Comparison of ENCODE assay signal across 8 cellular contexts in genomic region chr19:1690570-1691307, GRCh38. TPM values are rescaled to one million over a fixed set of nuclear protein-coding genes. Genes with fewer than 3 reads are reported as not detected.
DNase-seq lines count a peak whose midpoint lies in the region; ATAC-seq and TF ChIP-seq lines count a peak whose summit lies in the region.

No MANE protein-coding gene starts in this region.

- H3K4me3 Mint-ChIP-seq in activated T-cell treated with anti-CD3 and anti-CD28 coated beads, Interleukin-2, amount 50 U/mL, for 4 hours, result no peak overlapping the region

- intact Hi-C loops in left lung (cut with DNase I), result no loop called here

- H3K27ac ChIP-seq in left lung, result no peak overlapping the region

- peak; percentile 48 to 50 for ATAC-seq in activated T-cell treated with anti-CD3 and anti-CD28 coated beads, Interleukin-2, amount 50 U/mL, for 4 hours
- ATAC-seq in left lung (peak; percentile 26), GM21737 (IDR thresholded peaks at IDR 0.05; ENCODE audit: unreplicated experiment) (no peak), HG03175 (IDR thresholded peaks at IDR 0.05; ENCODE audit: unreplicated experiment) (no peak)

- no peak overlapping the region for H3K4me3 ChIP-seq in left lung

- peaks cover 0 to 7% of the 10 kb centered on the region in 2 donors for H3K9me3 ChIP-seq in left lung

- no peak for TF ChIP-seq CTCF in left lung (IDR thresholded peaks at IDR 0.05)

- H3K27me3 ChIP-seq in left lung, result peaks cover 16 to 79% of the 10 kb centered on the region in 2 donors

- peak; percentile 22 for DNase-seq in DMS114 treated with DMSO at 0.1 percent for 48 hours (lab: John Stamatoyannopoulos, UW; ENCODE audit: unreplicated experiment)
- DNase-seq in NCI-H1436 treated with DMSO at 0.1 percent for 48 hours (lab: John Stamatoyannopoulos, UW), result peak; percentile 0
- peak; percentile 38 for DNase-seq in activated T-cell treated with anti-CD3 and anti-CD28 coated beads, Interleukin-2, amount 50 U/mL, for 4 hours
- DNase-seq in left lung, result no peak
- no peak for DNase-seq in NCI-H187 treated with DMSO at 0.1 percent for 48 hours (lab: John Stamatoyannopoulos, UW)
- DNase-seq in DMS153 (lab: John Stamatoyannopoulos, UW), result no peak

- no peaks in the 10 kb centered on the region for H3K36me3 Mint-ChIP-seq in activated T-cell treated with anti-CD3 and anti-CD28 coated beads, Interleukin-2, amount 50 U/mL, for 4 hours (ENCODE audit: insufficient read depth)

- peaks cover 13% of the 10 kb centered on the region for H3K9me3 Mint-ChIP-seq in activated T-cell treated with anti-CD3 and anti-CD28 coated beads, Interleukin-2, amount 50 U/mL, for 4 hours

- no peaks in the 10 kb centered on the region for H3K36me3 ChIP-seq in left lung

- H3K27me3 Mint-ChIP-seq in activated T-cell treated with anti-CD3 and anti-CD28 coated beads, Interleukin-2, amount 50 U/mL, for 4 hours (ENCODE audit: low read depth), result peaks cover 42% of the 10 kb centered on the region

- H3K4me1 Mint-ChIP-seq in activated T-cell treated with anti-CD3 and anti-CD28 coated beads, Interleukin-2, amount 50 U/mL, for 4 hours (ENCODE audit: low read depth), result no peaks in the 10 kb centered on the region

- H3K4me1 ChIP-seq in left lung, result no peaks in the 10 kb centered on the region

RNA-seq across cellular contexts. Expression of gene TCF3, which starts 38.3 kb away (rescaled TPM):
- 100 to 1,000 TPM; 144 to 184 (median 153) TPM for total RNA-seq in activated T-cell treated with anti-CD3 and anti-CD28 coated beads, Interleukin-2, amount 50 U/mL, for 4 hours
- 10 to 100 TPM; 57.9 to 67.1 TPM for total RNA-seq in left lung

Comparison
In these comparisons a context has a peak if more than half of its experiments do, and no peak if none do; other contexts are left out.
1. DNase-seq: peak in DMS114 treated with DMSO at 0.1 percent for 48 hours (single experiment), NCI-H1436 treated with DMSO at 0.1 percent for 48 hours (single experiment) and activated T-cell treated with anti-CD3 and anti-CD28 coated beads, Interleukin-2, amount 50 U/mL, for 4 hours (single experiment); none in left lung (0 of 2), NCI-H187 treated with DMSO at 0.1 percent for 48 hours (single experiment) and DMS153 (single experiment).
2. ATAC-seq: peak in activated T-cell treated with anti-CD3 and anti-CD28 coated beads, Interleukin-2, amount 50 U/mL, for 4 hours (2 of 2) and left lung (single experiment); none in GM21737 (single experiment) and HG03175 (single experiment).